Comparison of ENCODE assay signal across 8 cellular contexts in the genomic region with DNA sequence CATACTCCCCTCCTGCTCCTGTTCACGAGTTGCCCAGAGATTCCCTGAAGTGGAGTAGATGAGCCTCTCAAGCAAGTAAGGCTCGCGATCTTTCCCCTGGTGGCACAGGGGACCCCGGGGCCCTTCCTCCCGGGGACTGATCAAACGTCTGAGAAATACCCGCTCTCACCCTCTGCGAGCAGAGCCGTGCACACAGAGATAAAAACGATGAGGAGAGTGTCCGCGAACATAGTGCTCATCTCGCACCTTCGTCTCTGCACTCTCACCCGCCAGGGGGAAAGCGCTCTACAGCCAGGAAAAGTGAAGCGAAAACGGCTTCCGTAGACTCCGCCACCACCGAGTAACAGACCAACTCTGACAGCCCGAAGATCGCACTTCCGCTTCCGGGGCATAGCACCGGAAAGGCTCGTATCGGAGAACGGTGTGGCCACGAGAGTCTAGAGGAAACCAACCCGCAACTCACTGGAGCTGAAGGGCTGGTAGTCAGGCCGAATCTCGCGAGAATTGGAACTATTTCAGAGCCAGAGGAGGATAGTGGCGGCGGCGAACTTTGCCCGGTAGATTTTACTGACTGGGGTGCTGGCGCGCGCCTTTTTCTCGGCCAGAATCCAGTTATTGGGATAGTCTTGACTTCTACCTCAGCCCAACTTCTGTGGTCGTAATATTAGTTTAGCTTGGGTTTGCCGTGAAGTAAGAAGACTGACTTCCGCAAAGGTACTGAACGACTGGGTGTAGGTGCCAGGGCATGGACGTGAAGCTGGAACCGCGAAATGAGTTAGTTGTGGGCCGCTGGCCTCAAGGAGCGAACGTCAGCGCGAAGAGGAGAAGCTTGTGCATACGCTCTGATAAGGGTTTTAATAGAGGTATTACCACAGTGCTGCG. TPM values are rescaled to one million over a fixed set of nuclear protein-coding genes. Genes with fewer than 3 reads are reported as not detected.
DNase-seq lines count a peak whose midpoint lies in the region; ATAC-seq and TF ChIP-seq lines count a peak whose summit lies in the region.

A gene with protein sequence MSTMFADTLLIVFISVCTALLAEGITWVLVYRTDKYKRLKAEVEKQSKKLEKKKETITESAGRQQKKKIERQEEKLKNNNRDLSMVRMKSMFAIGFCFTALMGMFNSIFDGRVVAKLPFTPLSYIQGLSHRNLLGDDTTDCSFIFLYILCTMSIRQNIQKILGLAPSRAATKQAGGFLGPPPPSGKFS (minus strand): TSS at position 356 of the 882 bp plus-strand sequence. CDS start 117 bp downstream, at position 239.

- H3K9me3 ChIP-seq in ovary (no peaks in the 10 kb centered on the region), thyroid gland (no peaks in the 10 kb centered on the region)

- peak; percentile 31; the same call in 1 of the 3 replicates for TF ChIP-seq CTCF in GM12872 (IDR thresholded peaks at IDR 0.05; ENCODE audit: insufficient read depth, low read depth, low read length)
- TF ChIP-seq CTCF in ovary (IDR thresholded peaks at IDR 0.05), result no peak
- TF ChIP-seq CTCF in thyroid gland (IDR thresholded peaks at IDR 0.05), result no peak

- intact Hi-C loops in Right ventricle myocardium inferior (cut with DNase I), result loop anchor here (2.0 to 5.0 kb wide), 3 partner anchors 58 to 136 kb away; a partner anchor contains a TSS
- intact Hi-C loops in ovary (cut with DNase I), result loop anchor here in 2 of 4 donors (10.0 kb wide), 2 partner anchors 56 to 146 kb away; a partner anchor contains a TSS
- intact Hi-C loops in thyroid gland (cut with DNase I), result loop anchor here (10.0 kb wide), 1 partner anchor 164 kb away; no protein-coding TSS in a partner anchor

- TF ChIP-seq POLR2A in ovary (IDR thresholded peaks at IDR 0.05), result peak; percentile 45
- peak in 1 of 2 donors; percentile 76 for TF ChIP-seq POLR2A in thyroid gland (IDR thresholded peaks at IDR 0.05)

- no peaks in the 10 kb centered on the region for H3K36me3 ChIP-seq in ovary
- H3K36me3 ChIP-seq in thyroid gland, result peaks cover 5 to 11% of the 10 kb centered on the region in 2 donors

- H3K4me1 ChIP-seq in ovary (ENCODE audit: insufficient read depth), result peaks cover 7% of the 10 kb centered on the region
- H3K4me1 ChIP-seq in thyroid gland, result peaks cover 19 to 20% of the 10 kb centered on the region in 2 donors

- DNase-seq in NCI-H1417 (lab: John Stamatoyannopoulos, UW) (peak; percentile 94 to 100 (median 99)), SW 1271 (lab: John Stamatoyannopoulos, UW) (peak; percentile 87 to 94), Right ventricle myocardium inferior (ENCODE audit: missing footprints) (peak; percentile 96), ovary (peak; percentile 91 to 94 (median 92)), thyroid gland (peak; percentile 97)
- DNase-seq in activated naive CD8-positive, alpha-beta T cell treated with anti-CD3 and anti-CD28 coated beads, Interleukin-2, amount 50 U/mL, for 16 hours (ENCODE audit: low read depth, low spot score), result peak; percentile 76

- H3K27ac ChIP-seq in ovary (peak within 1 kb of the TSS; percentile 1 to 78), thyroid gland (peak within 1 kb of the TSS; percentile 75 to 92 (median 87))

- no peak for TF ChIP-seq EP300 in ovary (IDR thresholded peaks at IDR 0.05)

- 0 to 1% (median 1%) methylated on average over 51 to 56 of the region's 56 CpGs for WGBS in ovary, 3 donors
- 1% methylated on average over 50 to 52 of the region's 56 CpGs for WGBS in thyroid gland, 2 donors

- ATAC-seq in HG02678 (IDR thresholded peaks at IDR 0.05; ENCODE audit: unreplicated experiment) (peak; percentile 99), Right ventricle myocardium inferior (peak; percentile 100)

- H3K27me3 ChIP-seq in ovary, result no peaks in the 10 kb centered on the region
- no peaks in the 10 kb centered on the region for H3K27me3 ChIP-seq in thyroid gland

- H3K4me3 ChIP-seq in ovary (peak within 1 kb of the TSS; percentile 60), thyroid gland (replicated peaks in 1 of 3) (peak within 1 kb of the TSS; percentile 82 to 98 (median 84))

RNA-seq across cellular contexts. Expression of the gene that starts here (rescaled TPM):
- total RNA-seq in Right ventricle myocardium inferior, result 47.3 TPM
- total RNA-seq in ovary, result 10 to 100 TPM; 38.5 to 77.7 (median 58.5) TPM
- polyA plus RNA-seq in ovary, result 100 to 1,000 TPM in 1 of 2 donors, 10 to 100 TPM in 1; 60.5 to 142 TPM
- total RNA-seq in thyroid gland, result 100 to 1,000 TPM in 2 of 4 donors, 10 to 100 TPM in 2; 94.5 to 114 (median 103) TPM

Comparison
In these comparisons a context has a peak if more than half of its experiments do, and no peak if none do; other contexts are left out.
1. Peak in every context shown above with its lines: DNase-seq, ATAC-seq, H3K4me3 ChIP-seq and H3K27ac ChIP-seq.